In genomic region chr3:193592841-193593665, GRCh38 we compare ENCODE assay signal across 8 cellular contexts. TPM values are rescaled to one million over a fixed set of nuclear protein-coding genes. Genes with fewer than 3 reads are reported as not detected.
A peak's percentile ranks its signal among the peaks of the same experiment; 100 is the strongest.
DNase-seq lines count a peak whose midpoint lies in the region; ATAC-seq, FAIRE-seq and TF ChIP-seq lines count a peak whose summit lies in the region.

A gene with protein sequence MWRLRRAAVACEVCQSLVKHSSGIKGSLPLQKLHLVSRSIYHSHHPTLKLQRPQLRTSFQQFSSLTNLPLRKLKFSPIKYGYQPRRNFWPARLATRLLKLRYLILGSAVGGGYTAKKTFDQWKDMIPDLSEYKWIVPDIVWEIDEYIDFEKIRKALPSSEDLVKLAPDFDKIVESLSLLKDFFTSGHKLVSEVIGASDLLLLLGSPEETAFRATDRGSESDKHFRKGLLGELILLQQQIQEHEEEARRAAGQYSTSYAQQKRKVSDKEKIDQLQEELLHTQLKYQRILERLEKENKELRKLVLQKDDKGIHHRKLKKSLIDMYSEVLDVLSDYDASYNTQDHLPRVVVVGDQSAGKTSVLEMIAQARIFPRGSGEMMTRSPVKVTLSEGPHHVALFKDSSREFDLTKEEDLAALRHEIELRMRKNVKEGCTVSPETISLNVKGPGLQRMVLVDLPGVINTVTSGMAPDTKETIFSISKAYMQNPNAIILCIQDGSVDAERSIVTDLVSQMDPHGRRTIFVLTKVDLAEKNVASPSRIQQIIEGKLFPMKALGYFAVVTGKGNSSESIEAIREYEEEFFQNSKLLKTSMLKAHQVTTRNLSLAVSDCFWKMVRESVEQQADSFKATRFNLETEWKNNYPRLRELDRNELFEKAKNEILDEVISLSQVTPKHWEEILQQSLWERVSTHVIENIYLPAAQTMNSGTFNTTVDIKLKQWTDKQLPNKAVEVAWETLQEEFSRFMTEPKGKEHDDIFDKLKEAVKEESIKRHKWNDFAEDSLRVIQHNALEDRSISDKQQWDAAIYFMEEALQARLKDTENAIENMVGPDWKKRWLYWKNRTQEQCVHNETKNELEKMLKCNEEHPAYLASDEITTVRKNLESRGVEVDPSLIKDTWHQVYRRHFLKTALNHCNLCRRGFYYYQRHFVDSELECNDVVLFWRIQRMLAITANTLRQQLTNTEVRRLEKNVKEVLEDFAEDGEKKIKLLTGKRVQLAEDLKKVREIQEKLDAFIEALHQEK (plus strand): TSS chr3:193593208. CDS start chr3:193593378, 170 bp downstream.

- intact Hi-C loops in body of pancreas (cut with DNase I), result no loop called here
- intact Hi-C loops in sigmoid colon (cut with DNase I), result loop anchor here (5.0 kb wide), 2 partner anchors 676 to 761 kb away; partner anchors contain the start of gene MB21D2

- DNase-seq in 8988T, result peak; percentile 89
- DNase-seq in NCI-H2107 treated with DMSO at 0.1 percent for 48 hours (lab: John Stamatoyannopoulos, UW; ENCODE audit: unreplicated experiment), result peak; percentile 100
- DNase-seq in body of pancreas, result peak; percentile 98 to 99 (median 99)
- peak; percentile 97 for DNase-seq in iPS DF 19.7 (ENCODE audit: low read depth, low spot score)
- peak; percentile 99 for DNase-seq in sigmoid colon

- peak within 1 kb of the TSS; percentile 55 to 87 (median 74) for H3K27ac ChIP-seq in body of pancreas
- peak within 1 kb of the TSS; percentile 83 to 88 (median 86) for H3K27ac ChIP-seq in sigmoid colon

- peak within 1 kb of the TSS; percentile 48 to 78 for H3K4me3 ChIP-seq in body of pancreas
- peak within 1 kb of the TSS; percentile 65 to 84 (median 72) for H3K4me3 ChIP-seq in sigmoid colon

- ATAC-seq in HG03066 (IDR thresholded peaks at IDR 0.05; ENCODE audit: low read depth, unreplicated experiment) (peak; percentile 97), body of pancreas (peak; percentile 100)

- FAIRE-seq in TTC549 (lab: Jason Lieb, UNC), result peak; percentile 48

- no peaks in the 10 kb centered on the region for H3K27me3 ChIP-seq in body of pancreas
- H3K27me3 ChIP-seq in sigmoid colon, result no peaks in the 10 kb centered on the region

- TF ChIP-seq POLR2A in GM18526 (IDR thresholded peaks at IDR 0.05; ENCODE audit: extremely low read depth, insufficient read length) (peak; percentile 80), body of pancreas (IDR thresholded peaks at IDR 0.05) (peak; percentile 60 to 91 (median 89)), sigmoid colon (IDR thresholded peaks at IDR 0.05) (peak; percentile 57 to 73)

- H3K36me3 ChIP-seq in body of pancreas (replicated peaks in 1 of 2; ENCODE audit: insufficient read depth in 1 of 2, low read depth in 2 of 2) (no peaks in the 10 kb centered on the region), sigmoid colon (peaks cover 0 to 9% (median 0%) of the 10 kb centered on the region in 4 donors)

- WGBS in body of pancreas, 2 donors, result 0 to 3% methylated on average over 20 to 55 of the region's 55 CpGs
- WGBS in sigmoid colon, 2 donors, result 1 to 2% methylated on average over 55 of the region's 55 CpGs

- H3K9me3 ChIP-seq in body of pancreas (no peaks in the 10 kb centered on the region), sigmoid colon (no peaks in the 10 kb centered on the region)

- TF ChIP-seq CTCF in body of pancreas (IDR thresholded peaks at IDR 0.05) (peak in 4 of 7 experiments; percentile 37 to 50 (median 45)), sigmoid colon (IDR thresholded peaks at IDR 0.05) (peak in 3 of 4 experiments; percentile 5 to 34 (median 15))

- TF ChIP-seq EP300 in sigmoid colon (IDR thresholded peaks at IDR 0.05), result peak in 1 of 4 donors; percentile 85

- H3K4me1 ChIP-seq in body of pancreas (peaks cover 20% of the 10 kb centered on the region), sigmoid colon (peaks cover 0 to 21% (median 20%) of the 10 kb centered on the region in 4 donors)

RNA-seq across cellular contexts. Expression of the gene that starts here (rescaled TPM):
- 10 to 100 TPM; 20.8 to 45.8 TPM for total RNA-seq in body of pancreas
- 10 to 100 TPM; 45.9 to 58.7 (median 49.0) TPM for total RNA-seq in sigmoid colon
- polyA plus RNA-seq in sigmoid colon, result 10 to 100 TPM; 20.4 to 28.2 (median 23.7) TPM

Comparison
In these comparisons a context has a peak if more than half of its experiments do, and no peak if none do; other contexts are left out.
1. Peak in every context shown above with its lines: DNase-seq, ATAC-seq, H3K4me3 ChIP-seq and H3K27ac ChIP-seq.